1 cellular context compared by ENCODE assay signal in genomic region chr1:32870615-32871363, GRCh38.
TF ChIP-seq lines count a peak whose summit lies in the region.

TSS of gene FNDC5 (minus strand) at chr1:32870912.

TF ChIP-seq in HEK293, 187 proteins besides CTCF, POLR2A, EP300 and RAD21 (continued from another document):
- TF ChIP-seq, protein P1, sequence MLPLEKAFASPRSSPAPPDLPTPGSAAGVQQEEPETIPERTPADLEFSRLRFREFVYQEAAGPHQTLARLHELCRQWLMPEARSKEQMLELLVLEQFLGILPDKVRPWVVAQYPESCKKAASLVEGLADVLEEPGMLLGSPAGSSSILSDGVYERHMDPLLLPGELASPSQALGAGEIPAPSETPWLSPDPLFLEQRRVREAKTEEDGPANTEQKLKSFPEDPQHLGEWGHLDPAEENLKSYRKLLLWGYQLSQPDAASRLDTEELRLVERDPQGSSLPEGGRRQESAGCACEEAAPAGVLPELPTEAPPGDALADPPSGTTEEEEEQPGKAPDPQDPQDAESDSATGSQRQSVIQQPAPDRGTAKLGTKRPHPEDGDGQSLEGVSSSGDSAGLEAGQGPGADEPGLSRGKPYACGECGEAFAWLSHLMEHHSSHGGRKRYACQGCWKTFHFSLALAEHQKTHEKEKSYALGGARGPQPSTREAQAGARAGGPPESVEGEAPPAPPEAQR (tag by site-specific recombination; IDR thresholded peaks at IDR 0.05) = no peak
- peak; percentile 74 for TF ChIP-seq EGR2 (tag by site-specific recombination; IDR thresholded peaks at IDR 0.05; ENCODE audit: low read depth)
- peak; percentile 43 for TF ChIP-seq KLF9 (tag by site-specific recombination; IDR thresholded peaks at IDR 0.05; ENCODE audit: low read depth)
- TF ChIP-seq ZNF335 (tag by site-specific recombination; conservative IDR thresholded peaks at IDR 0.05) = peak; percentile 39
- TF ChIP-seq, protein P2, sequence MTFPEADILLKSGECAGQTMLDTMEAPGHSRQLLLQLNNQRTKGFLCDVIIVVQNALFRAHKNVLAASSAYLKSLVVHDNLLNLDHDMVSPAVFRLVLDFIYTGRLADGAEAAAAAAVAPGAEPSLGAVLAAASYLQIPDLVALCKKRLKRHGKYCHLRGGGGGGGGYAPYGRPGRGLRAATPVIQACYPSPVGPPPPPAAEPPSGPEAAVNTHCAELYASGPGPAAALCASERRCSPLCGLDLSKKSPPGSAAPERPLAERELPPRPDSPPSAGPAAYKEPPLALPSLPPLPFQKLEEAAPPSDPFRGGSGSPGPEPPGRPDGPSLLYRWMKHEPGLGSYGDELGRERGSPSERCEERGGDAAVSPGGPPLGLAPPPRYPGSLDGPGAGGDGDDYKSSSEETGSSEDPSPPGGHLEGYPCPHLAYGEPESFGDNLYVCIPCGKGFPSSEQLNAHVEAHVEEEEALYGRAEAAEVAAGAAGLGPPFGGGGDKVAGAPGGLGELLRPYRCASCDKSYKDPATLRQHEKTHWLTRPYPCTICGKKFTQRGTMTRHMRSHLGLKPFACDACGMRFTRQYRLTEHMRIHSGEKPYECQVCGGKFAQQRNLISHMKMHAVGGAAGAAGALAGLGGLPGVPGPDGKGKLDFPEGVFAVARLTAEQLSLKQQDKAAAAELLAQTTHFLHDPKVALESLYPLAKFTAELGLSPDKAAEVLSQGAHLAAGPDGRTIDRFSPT (tag by site-specific recombination; IDR thresholded peaks at IDR 0.05) = peak; percentile 65; the same call in 1 of the 2 replicates
- no peak for TF ChIP-seq ZBTB6 (tag by site-specific recombination; IDR thresholded peaks at IDR 0.05)
- TF ChIP-seq SP2 (tag by site-specific recombination; IDR thresholded peaks at IDR 0.05) = peak; percentile 14; the same call in 1 of the 2 replicates
- no peak for TF ChIP-seq ZNF23 (tag by site-specific recombination; IDR thresholded peaks at IDR 0.05; ENCODE audit: borderline replicate concordance)
